35 cellular contexts compared by ENCODE assay signal in the genomic region with DNA sequence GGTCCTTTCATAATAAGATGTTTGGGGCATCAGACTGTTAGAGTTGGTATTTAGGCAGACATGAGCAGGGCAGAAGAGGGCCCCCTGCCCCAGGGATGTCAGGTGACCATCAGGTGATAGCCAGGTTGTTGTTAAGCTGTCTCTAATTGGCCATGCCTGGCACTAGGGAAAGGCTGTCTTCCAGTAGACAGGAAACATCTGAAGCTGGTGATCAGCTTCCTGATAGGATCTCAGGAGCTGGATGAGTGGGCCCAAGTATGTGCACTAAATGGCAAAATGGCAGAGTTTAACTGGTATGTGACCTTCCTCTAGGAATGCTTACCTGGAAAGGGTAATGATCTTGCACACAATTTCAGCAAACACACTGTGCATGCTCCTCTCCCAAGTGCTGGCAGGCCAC.
"Had no signal": no experiment of that assay in that cellular context is flagged by ENCODE, and none has a peak within 500 bp of the region (broad histone marks: within the 10 kb centered on the region; RNA-seq: fewer than 3 reads in every experiment).

No MANE protein-coding gene starts in this region.

- H3K4me2 ChIP-seq: KMS-11 had no signal

- H3K4me3 ChIP-seq: MG63 had no signal

- H3K27ac ChIP-seq: KMS-11 had no signal

- H3K9ac ChIP-seq: KMS-11 had no signal

- DNase-seq: Karpas-422, Kasumi-1, MG63, MM.1S, MV-4-11, NCI-H1048, NCI-H1092, NCI-H1092 treated with DMSO at 0.1 percent for 48 hours, NCI-H1105, NCI-H1105 treated with DMSO at 0.1 percent for 48 hours, NCI-H1417, NCI-H1417 treated with DMSO at 0.1 percent for 48 hours, NCI-H1436, NCI-H1436 treated with DMSO at 0.1 percent for 48 hours, NCI-H146, NCI-H1694, NCI-H1694 treated with DMSO at 0.1 percent for 48 hours, NCI-H187, NCI-H187 treated with DMSO at 0.1 percent for 48 hours, NCI-H1930, NCI-H2029, NCI-H2029 treated with DMSO at 0.1 percent for 48 hours, NCI-H2081, NCI-H2081 treated with DMSO at 0.1 percent for 48 hours, NCI-H2107, NCI-H2171, NCI-H2171 treated with DMSO at 0.1 percent for 48 hours, NCI-H2227 treated with DMSO at 0.1 percent for 48 hours, NCI-H226, NCI-H345, NCI-H446, NCI-H446 treated with DMSO at 0.1 percent for 48 hours, NCI-H510A, NCI-H510A treated with DMSO at 0.1 percent for 48 hours had no signal

- H3K36me3 ChIP-seq: MG63 had no signal

- H3K9me3 ChIP-seq: MG63 had no signal
